8 cellular contexts compared by ENCODE assay signal in genomic region chr12:3041558-3042164, GRCh38. TPM values are rescaled to one million over a fixed set of nuclear protein-coding genes. Genes with fewer than 3 reads are reported as not detected.
DNase-seq lines count a peak whose midpoint lies in the region; ATAC-seq and TF ChIP-seq lines count a peak whose summit lies in the region.

No MANE protein-coding gene starts in this region.

- peaks cover 26% of the 10 kb centered on the region for H3K4me1 Mint-ChIP-seq in glutamatergic neuron (ENCODE audit: low read depth, unreplicated experiment)
- no peaks in the 10 kb centered on the region for H3K4me1 Mint-ChIP-seq in progenitor cell of endocrine pancreas (ENCODE audit: low read depth)

- no peaks in the 10 kb centered on the region for H3K36me3 Mint-ChIP-seq in glutamatergic neuron (ENCODE audit: unreplicated experiment)
- peaks cover 2% of the 10 kb centered on the region for H3K36me3 Mint-ChIP-seq in progenitor cell of endocrine pancreas (ENCODE audit: insufficient read depth)

- H3K4me3 Mint-ChIP-seq in glutamatergic neuron (ENCODE audit: unreplicated experiment) (peak overlapping the region; percentile 28), progenitor cell of endocrine pancreas (ENCODE audit: low read depth) (no peak overlapping the region)

- no peak overlapping the region for H3K4me3 ChIP-seq in Loucy (ENCODE audit: low read length, poor library complexity, severe bottlenecking)

- no peaks in the 10 kb centered on the region for H4K20me1 ChIP-seq in Loucy (ENCODE audit: insufficient read depth, low read length, poor library complexity, severe bottlenecking)

- H2AFZ ChIP-seq in Loucy (ENCODE audit: low read length): no peak overlapping the region

- H3K27me3 Mint-ChIP-seq in glutamatergic neuron (ENCODE audit: unreplicated experiment) (peaks cover 17% of the 10 kb centered on the region), progenitor cell of endocrine pancreas (no peaks in the 10 kb centered on the region)

- ATAC-seq in GM19023 (IDR thresholded peaks at IDR 0.05; ENCODE audit: unreplicated experiment) (peak; percentile 69), HG03457 (IDR thresholded peaks at IDR 0.05; ENCODE audit: unreplicated experiment) (no peak)

- no peaks in the 10 kb centered on the region for H3K4me1 ChIP-seq in Loucy (ENCODE audit: insufficient read depth, low read length, poor library complexity, severe bottlenecking)

- peaks cover 8% of the 10 kb centered on the region for H3K9me3 Mint-ChIP-seq in glutamatergic neuron (ENCODE audit: unreplicated experiment)
- H3K9me3 Mint-ChIP-seq in progenitor cell of endocrine pancreas (ENCODE audit: low read depth): no peaks in the 10 kb centered on the region

- H3F3A ChIP-seq in Loucy (ENCODE audit: low read depth): no peaks in the 10 kb centered on the region

- no peaks in the 10 kb centered on the region for H3K9me2 ChIP-seq in Loucy (replicated peaks; ENCODE audit: low read depth, low read length)

- DNase-seq in AML-193 (lab: John Stamatoyannopoulos, UW): peak; percentile 76
- peak; percentile 41 to 57 for DNase-seq in SHP77 (lab: John Stamatoyannopoulos, UW)
- peak; percentile 49 for DNase-seq in activated naive CD4-positive, alpha-beta T cell treated with anti-CD3 and anti-CD28 coated beads, Interleukin-2, amount 50 U/mL, for 16 hours
- peak; percentile 80 for DNase-seq in glutamatergic neuron
- peak; percentile 63 for DNase-seq in progenitor cell of endocrine pancreas (ENCODE audit: low spot score, unreplicated experiment)

- H3K79me2 ChIP-seq in Loucy (ENCODE audit: insufficient read depth, low read length): no peaks in the 10 kb centered on the region

- no peak overlapping the region for H3K9ac ChIP-seq in Loucy (ENCODE audit: low read depth, low read length, poor library complexity, severe bottlenecking)

- no peaks in the 10 kb centered on the region for H3K9me3 ChIP-seq in Loucy (ENCODE audit: insufficient read depth, low read depth, low read length)

- no peak overlapping the region for H3K27ac Mint-ChIP-seq in glutamatergic neuron (ENCODE audit: unreplicated experiment)
- H3K27ac Mint-ChIP-seq in progenitor cell of endocrine pancreas: no peak overlapping the region

- no peaks in the 10 kb centered on the region for H3K36me3 ChIP-seq in Loucy (ENCODE audit: insufficient read depth, low read length)

- no peaks in the 10 kb centered on the region for H3K27me3 ChIP-seq in Loucy (ENCODE audit: insufficient read depth, low read length, poor library complexity, severe bottlenecking)

- H3K4me2 ChIP-seq in Loucy (ENCODE audit: low read depth, low read length, poor library complexity, severe bottlenecking): no peak overlapping the region

- TF ChIP-seq CTCF in Loucy (conservative IDR thresholded peaks at IDR 0.05; ENCODE audit: low read length) (peak; percentile 72), glutamatergic neuron (IDR thresholded peaks at IDR 0.05; ENCODE audit: partially characterized antibody, unreplicated experiment) (peak; percentile 78), progenitor cell of endocrine pancreas (IDR thresholded peaks at IDR 0.05; ENCODE audit: unreplicated experiment) (peak; percentile 74)

RNA-seq across cellular contexts. Expression of gene TSPAN9, which starts 35.5 kb away (rescaled TPM):
- 142 TPM for total RNA-seq in glutamatergic neuron (ENCODE audit: unreplicated experiment)
- total RNA-seq in progenitor cell of endocrine pancreas: 30.4 and 30.9 TPM in 2 replicates
